Comparison of ENCODE assay signal across 8 cellular contexts in the genomic region with DNA sequence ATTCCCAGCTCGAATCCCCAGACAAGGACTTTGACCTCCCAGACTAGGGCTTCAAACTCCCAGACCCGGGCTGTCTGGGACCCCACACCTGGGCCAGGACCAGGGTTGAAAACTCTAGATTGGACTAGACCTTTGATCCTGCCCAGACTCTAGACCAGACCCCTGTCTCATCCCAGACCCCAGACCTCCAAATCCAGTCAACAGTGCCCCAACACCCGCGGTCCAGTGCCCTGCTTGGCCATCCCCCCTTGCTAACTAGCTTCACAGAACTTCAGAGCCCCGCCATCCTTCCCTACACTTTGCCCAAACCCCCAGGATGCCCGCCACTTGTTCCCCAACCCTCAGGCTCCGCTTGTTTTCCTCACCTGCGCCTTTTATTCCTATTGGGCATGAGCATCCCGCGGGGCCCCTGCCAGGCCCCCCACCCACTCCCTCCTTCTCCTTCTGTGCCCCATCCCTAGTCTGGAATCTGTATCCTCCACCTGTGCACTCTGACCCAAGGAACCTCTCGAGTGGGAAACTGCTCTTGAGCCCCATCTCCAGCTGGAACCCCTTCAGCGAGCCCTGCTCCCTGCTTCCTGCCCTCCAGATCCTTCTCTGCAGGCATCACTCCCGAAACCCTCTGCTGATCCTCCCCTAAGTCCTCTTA. TPM values are rescaled to one million over a fixed set of nuclear protein-coding genes. Genes with fewer than 3 reads are reported as not detected.
DNase-seq lines count a peak whose midpoint lies in the region; ATAC-seq lines count a peak whose summit lies in the region.

No MANE protein-coding gene starts in this region.

- peak overlapping the region; percentile 88 to 95 for H3K4me3 ChIP-seq in stomach smooth muscle (ENCODE audit: low read length in 2 of 2)

- H3K4me3 Mint-ChIP-seq in T-helper 1 cell treated with Interleukin-12 subunit alpha and Interleukin-12 subunit beta and Interleukin-4 antibody, amounts not matched to agents 30 μg/mL and 1 μg/mL, for 36 hours: peak overlapping the region; percentile 91
- peak overlapping the region; percentile 94 for H3K4me3 Mint-ChIP-seq in activated naive CD8-positive, alpha-beta T cell
- peak overlapping the region; percentile 96 to 99 (median 97) for H3K4me3 Mint-ChIP-seq in immature natural killer cell

- peak overlapping the region; percentile 82 for H3K27ac Mint-ChIP-seq in T-helper 1 cell treated with Interleukin-12 subunit alpha and Interleukin-12 subunit beta and Interleukin-4 antibody, amounts not matched to agents 30 μg/mL and 1 μg/mL, for 36 hours
- H3K27ac Mint-ChIP-seq in activated naive CD8-positive, alpha-beta T cell: peak overlapping the region; percentile 93
- H3K27ac Mint-ChIP-seq in immature natural killer cell: peak overlapping the region; percentile 90 to 96 (median 94)

- H3K36me3 ChIP-seq in stomach smooth muscle (ENCODE audit: control insufficient read depth in 2 of 2, insufficient read depth in 2 of 2, low read length in 2 of 2): peaks cover 0 to 8% of the 10 kb centered on the region in 2 donors

- no peaks in the 10 kb centered on the region for H3K27me3 Mint-ChIP-seq in T-helper 1 cell treated with Interleukin-12 subunit alpha and Interleukin-12 subunit beta and Interleukin-4 antibody, amounts not matched to agents 30 μg/mL and 1 μg/mL, for 36 hours (ENCODE audit: low read depth)
- H3K27me3 Mint-ChIP-seq in activated naive CD8-positive, alpha-beta T cell: no peaks in the 10 kb centered on the region
- peaks cover 0 to 9% (median 5%) of the 10 kb centered on the region in 3 donors for H3K27me3 Mint-ChIP-seq in immature natural killer cell (ENCODE audit: low read depth in 3 of 3)

- peaks cover 56% of the 10 kb centered on the region for H3K4me1 ChIP-seq in stomach smooth muscle (ENCODE audit: control insufficient read depth, insufficient read depth, low read length)

- no peaks in the 10 kb centered on the region for H3K9me3 ChIP-seq in stomach smooth muscle (ENCODE audit: control insufficient read depth in 2 of 2, low read length in 2 of 2)

- no peaks in the 10 kb centered on the region for H3K27me3 ChIP-seq in stomach smooth muscle (ENCODE audit: control insufficient read depth in 1 of 2, insufficient read depth in 2 of 2, low read length in 2 of 2)

- H3K9ac ChIP-seq in stomach smooth muscle (ENCODE audit: low read length in 2 of 2): peak overlapping the region; percentile 81 to 94

- no peak for DNase-seq in T-helper 1 cell
- DNase-seq in immature natural killer cell: no peak
- DNase-seq in cerebellar nuclear complex (lab: John Stamatoyannopoulos, UW): no peak

- peaks cover 21% of the 10 kb centered on the region for H3K36me3 Mint-ChIP-seq in T-helper 1 cell treated with Interleukin-12 subunit alpha and Interleukin-12 subunit beta and Interleukin-4 antibody, amounts not matched to agents 30 μg/mL and 1 μg/mL, for 36 hours (ENCODE audit: low read depth)
- H3K36me3 Mint-ChIP-seq in activated naive CD8-positive, alpha-beta T cell: no peaks in the 10 kb centered on the region
- no peaks in the 10 kb centered on the region for H3K36me3 Mint-ChIP-seq in immature natural killer cell

- peak overlapping the region; percentile 86 for H3K27ac ChIP-seq in stomach smooth muscle (ENCODE audit: low read length)

- H3K9me3 Mint-ChIP-seq in T-helper 1 cell treated with Interleukin-12 subunit alpha and Interleukin-12 subunit beta and Interleukin-4 antibody, amounts not matched to agents 30 μg/mL and 1 μg/mL, for 36 hours: no peaks in the 10 kb centered on the region
- H3K9me3 Mint-ChIP-seq in activated naive CD8-positive, alpha-beta T cell (ENCODE audit: low read depth): no peaks in the 10 kb centered on the region
- no peaks in the 10 kb centered on the region for H3K9me3 Mint-ChIP-seq in immature natural killer cell

- ATAC-seq in HG02970 (IDR thresholded peaks at IDR 0.05; ENCODE audit: low FRiP score, unreplicated experiment) (no peak), HG03469 (IDR thresholded peaks at IDR 0.05; ENCODE audit: unreplicated experiment) (no peak)

- H3K4me1 Mint-ChIP-seq in T-helper 1 cell treated with Interleukin-12 subunit alpha and Interleukin-12 subunit beta and Interleukin-4 antibody, amounts not matched to agents 30 μg/mL and 1 μg/mL, for 36 hours (ENCODE audit: low read depth): peaks cover 33% of the 10 kb centered on the region
- H3K4me1 Mint-ChIP-seq in activated naive CD8-positive, alpha-beta T cell (ENCODE audit: low read depth): peaks cover 40% of the 10 kb centered on the region
- H3K4me1 Mint-ChIP-seq in immature natural killer cell: peaks cover 44 to 53% of the 10 kb centered on the region in 2 donors

RNA-seq across cellular contexts. Expression of a gene that starts 0.6 kb away (rescaled TPM):
- 100 to 1,000 TPM; 550 to 903 (median 902) TPM for polyA plus RNA-seq in immature natural killer cell

RNA-seq across cellular contexts. Expression of a gene that starts 31.5 kb away (rescaled TPM):
- polyA plus RNA-seq in immature natural killer cell: not detected

RNA-seq across cellular contexts. Expression of a gene that starts 32.3 kb away (rescaled TPM):
- not detected for polyA plus RNA-seq in immature natural killer cell

RNA-seq across cellular contexts. Expression of a gene that starts 42.3 kb away (rescaled TPM):
- polyA plus RNA-seq in immature natural killer cell: not detected

RNA-seq across cellular contexts. Expression of a gene that starts 45.2 kb away (rescaled TPM):
- not detected for polyA plus RNA-seq in immature natural killer cell
